15 cellular contexts compared by ENCODE assay signal in genomic region chr10:73406863-73407262, GRCh38.
"Had no signal": no experiment of that assay in that cellular context is flagged by ENCODE, and none has a peak within 500 bp of the region (broad histone marks: within the 10 kb centered on the region; RNA-seq: fewer than 3 reads in every experiment).

No MANE protein-coding gene starts in this region.

- H3K4me1 Mint-ChIP-seq: nephron had no signal

- H3K27me3 ChIP-seq: body of pancreas, dorsolateral prefrontal cortex, esophagus muscularis mucosa, foreskin keratinocyte, upper lobe of right lung had no signal

- DNase-seq: activated CD4-positive, alpha-beta T cell treated with anti-CD3 and anti-CD28 coated beads for 1 hour; activated CD4-positive, alpha-beta T cell treated with anti-CD3 and anti-CD28 coated beads, Interleukin-2, amount 50 U/mL, for 48 hours; activated gamma-delta T cell treated with Interleukin-2 at 50 U/mL for 16 hours; activated T-cell treated with anti-CD3 and anti-CD28 coated beads, Interleukin-2, amount 50 U/mL, for 72 hours; body of pancreas; cerebellar nuclear complex; dorsolateral prefrontal cortex; foreskin keratinocyte; immature natural killer cell; stimulated activated CD4-positive, alpha-beta T cell treated with anti-CD3 and anti-CD28 coated beads, Interleukin-2, amount 100 ng/mL, for 48 hours; upper lobe of right lung had no signal

- H3K4me3 ChIP-seq: body of pancreas, dorsolateral prefrontal cortex, esophagus muscularis mucosa, upper lobe of right lung had no signal

- ATAC-seq: activated T-cell treated with anti-CD3 and anti-CD28 coated beads, Interleukin-2, amount 50 U/mL, for 72 hours; body of pancreas; foreskin keratinocyte; left lobe of liver; upper lobe of right lung had no signal

- H3K4me3 Mint-ChIP-seq: activated T-cell treated with anti-CD3 and anti-CD28 coated beads, Interleukin-2, amount 50 U/mL, for 72 hours; immature natural killer cell; nephron; stimulated activated naive CD8-positive, alpha-beta T cell treated with anti-CD3 and anti-CD28 coated beads, Interleukin-15, Interleukin-2, amounts not matched to agents 100 ng/mL and 50 ng/mL, for 24 hours had no signal

- H3K27ac Mint-ChIP-seq: nephron; stimulated activated naive CD8-positive, alpha-beta T cell treated with anti-CD3 and anti-CD28 coated beads, Interleukin-15, Interleukin-2, amounts not matched to agents 100 ng/mL and 50 ng/mL, for 24 hours had no signal

- H3K9me3 Mint-ChIP-seq: activated T-cell treated with anti-CD3 and anti-CD28 coated beads, Interleukin-2, amount 50 U/mL, for 72 hours; immature natural killer cell; nephron; stimulated activated naive CD8-positive, alpha-beta T cell treated with anti-CD3 and anti-CD28 coated beads, Interleukin-15, Interleukin-2, amounts not matched to agents 100 ng/mL and 50 ng/mL, for 24 hours had no signal

- H3K27me3 Mint-ChIP-seq: stimulated activated naive CD8-positive, alpha-beta T cell treated with anti-CD3 and anti-CD28 coated beads, Interleukin-15, Interleukin-2, amounts not matched to agents 100 ng/mL and 50 ng/mL, for 24 hours had no signal
